In genomic region chr1:145964328-145965118, GRCh38 we compare ENCODE assay signal across 8 cellular contexts. TPM values are rescaled to one million over a fixed set of nuclear protein-coding genes. Genes with fewer than 3 reads are reported as not detected.
DNase-seq lines count a peak whose midpoint lies in the region; ATAC-seq and TF ChIP-seq lines count a peak whose summit lies in the region.

Gene ANKRD34A, minus strand, starts transcription at chr1:145964575. Its CDS starts 2,816 bp downstream, at chr1:145961759.
Gene POLR3GL, plus strand, starts transcription at chr1:145964690. Its CDS starts 10,176 bp downstream, at chr1:145974866.

- H3K27ac ChIP-seq in colonic mucosa, result peak within 1 kb of the TSS; percentile 64

- ATAC-seq in HG03439 (IDR thresholded peaks at IDR 0.05; ENCODE audit: unreplicated experiment), result peak; percentile 92

- no peaks in the 10 kb centered on the region for H3K9me3 ChIP-seq in colonic mucosa

- DNase-seq in BJ (ENCODE audit: low read depth) (peak; percentile 92), GM19238 (ENCODE audit: insufficient read length, low spot score) (peak; percentile 90), NCI-H524 (lab: John Stamatoyannopoulos, UW) (peak; percentile 91), colonic mucosa (peak; percentile 98), left kidney (ENCODE audit: low read depth, low spot score) (peak; percentile 98)
- DNase-seq in activated CD4-positive, alpha-beta T cell treated with anti-CD3 and anti-CD28 coated beads for 4 hours, result peak; percentile 86 to 90
- peak; percentile 92 for DNase-seq in stimulated activated CD4-positive, alpha-beta T cell treated with anti-CD3 and anti-CD28 coated beads, Interleukin-1b, Interleukin-23, amount 100 ng/mL, for 48 hours

- H3K9ac ChIP-seq in colonic mucosa (ENCODE audit: low read depth in 2 of 2, low read length in 2 of 2), result peak within 1 kb of the TSS; percentile 57 to 86

- POLR2A ChIA-PET in BJ (lab: Charles Lee), result interaction anchor here (0.6 to 0.7 kb wide), 2 partner anchors 12 to 37 kb away, joined by 3 to 5 read pairs; partner anchors contain the start of gene RBM8A

- CTCF ChIA-PET in BJ (lab: Yijun Ruan, JAX), result interaction anchor here (0.7 to 3.4 kb wide), 9 partner anchors 14 to 119 kb away, joined by 3 to 32 read pairs (median 7); partner anchors contain the start of genes NUDT17, PIAS3 and RBM8A

- H3K4me3 ChIP-seq in BJ (ENCODE audit: low read depth, low read length) (peak within 1 kb of the TSS; percentile 76), colonic mucosa (peak within 1 kb of the TSS; percentile 48)

- no peaks in the 10 kb centered on the region for H3K27me3 ChIP-seq in BJ (ENCODE audit: control insufficient read depth, insufficient read depth, low read length)
- peaks cover 25% of the 10 kb centered on the region for H3K27me3 ChIP-seq in colonic mucosa

- TF ChIP-seq CTCF in BJ (IDR thresholded peaks at IDR 0.05; ENCODE audit: insufficient read depth, low read depth, low read length), result no peak
- TF ChIP-seq CTCF in colonic mucosa (IDR thresholded peaks at IDR 0.05), result no peak

- intact Hi-C loops in colonic mucosa (cut with DNase I), result no loop called here

- H3K4me1 ChIP-seq in colonic mucosa, result peaks cover 6% of the 10 kb centered on the region

- H3K36me3 ChIP-seq in BJ (ENCODE audit: control insufficient read depth, insufficient read depth, low read length), result no peaks in the 10 kb centered on the region
- H3K36me3 ChIP-seq in colonic mucosa, result no peaks in the 10 kb centered on the region

RNA-seq across cellular contexts. Expression of gene ANKRD34A, which starts in this region (rescaled TPM):
- polyA plus RNA-seq in BJ (2011; rRNA removed), result 1.3 and 1.4 TPM in 2 replicates
- polyA minus RNA-seq in BJ (2011; rRNA and poly(A)+ RNA removed), result 1.5 TPM in 2 replicates
- total RNA-seq in colonic mucosa, result under 1 TPM; 0.21 to 0.44 TPM

RNA-seq across cellular contexts. Expression of gene POLR3GL, which starts in this region (rescaled TPM):
- 13.2 and 19.2 TPM in 2 replicates for polyA plus RNA-seq in BJ (2011; rRNA removed)
- 6.6 and 8.6 TPM in 2 replicates for polyA minus RNA-seq in BJ (2011; rRNA and poly(A)+ RNA removed)
- total RNA-seq in colonic mucosa, result 10 to 100 TPM; 12.6 to 16.1 TPM

Comparison
In these comparisons a context has a peak if more than half of its experiments do, and no peak if none do; other contexts are left out.
1. Peak in every context shown above with its lines: DNase-seq, ATAC-seq, H3K4me3 ChIP-seq and H3K27ac ChIP-seq.